Comparison of ENCODE assay signal across 12 cellular contexts in the genomic region with DNA sequence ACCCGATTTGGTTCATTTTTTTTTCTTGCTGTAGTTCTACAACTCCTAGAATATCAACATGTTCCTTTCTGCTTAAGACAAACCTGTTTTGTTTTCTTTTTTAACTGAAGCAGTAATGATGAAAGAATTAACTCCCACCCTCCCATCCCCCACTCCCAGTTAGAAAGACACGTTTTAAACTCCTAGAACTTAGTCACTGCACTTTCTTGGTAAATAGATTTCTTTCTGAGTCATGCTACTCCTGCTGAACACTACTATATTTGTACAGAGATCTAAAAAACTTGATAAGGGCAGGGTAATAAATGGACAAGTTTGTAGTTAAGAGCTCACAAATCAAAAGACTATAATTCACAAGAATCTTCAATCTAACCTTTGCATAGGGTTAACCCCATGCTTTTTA.
DNase-seq lines count a peak whose midpoint lies in the region; ATAC-seq, FAIRE-seq and TF ChIP-seq lines count a peak whose summit lies in the region.
"Had no signal": no experiment of that assay in that cellular context is flagged by ENCODE, and none has a peak within 500 bp of the region (broad histone marks: within the 10 kb centered on the region; RNA-seq: fewer than 3 reads in every experiment).

No MANE protein-coding gene starts in this region.

- H3K4me2 ChIP-seq in A549 = peak overlapping the region; percentile 30

- H3K9me3 ChIP-seq in A549 (no peaks in the 10 kb centered on the region), HEK293 (ENCODE audit: control insufficient read depth, insufficient read depth, low read depth, low read length) (no peaks in the 10 kb centered on the region), WERI-Rb-1 (ENCODE audit: severe bottlenecking) (no peaks in the 10 kb centered on the region)

- CTCF ChIA-PET in A549 (lab: Yijun Ruan, JAX) = interaction anchor here (0.5 to 1.5 kb wide), 2 partner anchors 26 to 282 kb away, joined by 3 read pairs; no protein-coding TSS in a partner anchor
- CTCF ChIA-PET in HEK293 (lab: Yijun Ruan, JAX) = interaction anchor here (0.6 to 0.8 kb wide), 2 partner anchors 11 to 94 kb away, joined by 3 read pairs; no protein-coding TSS in a partner anchor
- CTCF ChIA-PET in WTC11 (lab: Charles Lee) = no interaction called here

- no peaks in the 10 kb centered on the region for H3K36me3 ChIP-seq in HEK293 (ENCODE audit: control insufficient read depth in 2 of 2, insufficient read depth in 1 of 2, low read length in 2 of 2)
- H3K36me3 ChIP-seq in WERI-Rb-1 = no peaks in the 10 kb centered on the region

- H3K27ac ChIP-seq in A549 = no peak overlapping the region
- H3K27ac ChIP-seq in HEK293 (ENCODE audit: extremely low read depth, low read depth, low read length) = no peak overlapping the region
- H3K27ac ChIP-seq in VCaP = peak overlapping the region; percentile 33; the same call in 1 of the 2 replicates
- no peak overlapping the region for H3K27ac ChIP-seq in WERI-Rb-1

- TF ChIP-seq EP300 in A549 (IDR thresholded peaks at IDR 0.05) = no peak

- no peak for TF ChIP-seq RAD21 in A549 (conservative IDR thresholded peaks at IDR 0.05 in 1 of 2, IDR thresholded peaks at IDR 0.05 in 1 of 2)

- H3K4me3 ChIP-seq in A549 = no peak overlapping the region
- no peak overlapping the region for H3K4me3 ChIP-seq in HEK293 (ENCODE audit: low read depth, low read length)
- no peak overlapping the region for H3K4me3 ChIP-seq in WERI-Rb-1 (ENCODE audit: low read depth, low read length)

- WGBS in A549 (ENCODE audit: missing lambda C conversion rate) = 4% methylated on average over 2 of the region's 2 CpGs

- peaks cover 48% of the 10 kb centered on the region for H3K4me1 Mint-ChIP-seq in WTC11
- H3K4me1 Mint-ChIP-seq: B cell had no signal

- POLR2A ChIA-PET in A549 (lab: Yijun Ruan, JAX) = no interaction called here
- POLR2A ChIA-PET in HEK293 (lab: Yijun Ruan, JAX) = no interaction called here
- POLR2A ChIA-PET in WTC11 (lab: Charles Lee) = no interaction called here

- no peak overlapping the region for H3K27ac Mint-ChIP-seq in WTC11
- H3K27ac Mint-ChIP-seq: B cell had no signal

- H3K36me3 Mint-ChIP-seq in WTC11 = no peaks in the 10 kb centered on the region

- no peak for TF ChIP-seq POLR2A in A549 (IDR thresholded peaks at IDR 0.05; ENCODE audit: low read length)

- H3K27me3 Mint-ChIP-seq in WTC11 (ENCODE audit: low read depth) = no peaks in the 10 kb centered on the region; the same call in 1 of the 2 replicates

- FAIRE-seq in A549 (lab: Jason Lieb, UNC) = no peak

- H3K4me3 Mint-ChIP-seq in WTC11 = no peak overlapping the region
- H3K4me3 Mint-ChIP-seq: B cell had no signal

- ATAC-seq in A549 = peak; percentile 55 to 68; a peak in 3 of 6 replicates
- ATAC-seq in WTC11 = no peak

- H3K4me1 ChIP-seq in A549 = peaks cover 12% of the 10 kb centered on the region; the same call in 2 of the 3 replicates
- H3K4me1 ChIP-seq in HEK293 (ENCODE audit: control insufficient read depth, insufficient read depth, low read length) = peaks cover 14% of the 10 kb centered on the region; the same call in 1 of the 2 replicates

- DNase-seq in A549 (ENCODE audit: low read depth in 1 of 2, low spot score in 1 of 2) (peak in 1 of 2 experiments; percentile 23), kidney tubule cell (ENCODE audit: low spot score) (peak; percentile 58), WERI-Rb-1 (no peak), NCI-H2171 (lab: John Stamatoyannopoulos, UW) (no peak), WTC11 (ENCODE audit: low spot score) (no peak), NCI-H146 treated with DMSO at 0.1 percent for 48 hours (lab: John Stamatoyannopoulos, UW; ENCODE audit: unreplicated experiment) (no peak)
- DNase-seq: activated CD8-positive, alpha-beta memory T cell treated with anti-CD3 and anti-CD28 coated beads for 24 hours; effector memory CD4-positive, alpha-beta T cell; stimulated activated CD4-positive, alpha-beta T cell treated with anti-CD3 and anti-CD28 coated beads, Interleukin-12 subunit alpha, Interleukin-12 subunit beta, amount 100 ng/mL, for 4 hours had no signal

- no peaks in the 10 kb centered on the region for H3K9me3 Mint-ChIP-seq in WTC11

- H3K27me3 ChIP-seq in WERI-Rb-1 (ENCODE audit: insufficient read depth, low read depth, severe bottlenecking) = no peaks in the 10 kb centered on the region

- no peak for TF ChIP-seq CTCF in A549 (IDR thresholded peaks at IDR 0.05)
- TF ChIP-seq CTCF in HEK293 (tag by site-specific recombination; IDR thresholded peaks at IDR 0.05) = no peak
- TF ChIP-seq CTCF in VCaP (conservative IDR thresholded peaks at IDR 0.05) = no peak
- TF ChIP-seq CTCF in WERI-Rb-1 (IDR thresholded peaks at IDR 0.05; ENCODE audit: low read depth, low read length) = no peak
- TF ChIP-seq CTCF in WTC11 (IDR thresholded peaks at IDR 0.05) = no peak

TF ChIP-seq in A549, 52 proteins besides CTCF, POLR2A, EP300 and RAD21:
- TF ChIP-seq GATA3 (IDR thresholded peaks at IDR 0.05; ENCODE audit: borderline replicate concordance) (peak; percentile 49), JUNB (IDR thresholded peaks at IDR 0.05) (peak; percentile 36; the same call in 1 of the 2 replicates), NFE2L2 (conservative IDR thresholded peaks at IDR 0.05; ENCODE audit: low read length) (no peak), FOSL2 (IDR thresholded peaks at IDR 0.05) (peak; percentile 26; the same call in 1 of the 2 replicates), FOSL2 (CRISPR knock-in tag; IDR thresholded peaks at IDR 0.05) (0 out of 2 replicates have a peak, but pooled peaks have one; percentile 25)

TF ChIP-seq in HEK293, 187 proteins besides CTCF, POLR2A, EP300 and RAD21 (continues in another document):
- TF ChIP-seq PATZ1 (tag by site-specific recombination; IDR thresholded peaks at IDR 0.05) (no peak), OSR2 (tag by site-specific recombination; IDR thresholded peaks at IDR 0.05) (peak; percentile 51)

TF ChIP-seq in WTC11, 78 proteins besides CTCF, POLR2A, EP300 and RAD21:
- TF ChIP-seq, protein P1, sequence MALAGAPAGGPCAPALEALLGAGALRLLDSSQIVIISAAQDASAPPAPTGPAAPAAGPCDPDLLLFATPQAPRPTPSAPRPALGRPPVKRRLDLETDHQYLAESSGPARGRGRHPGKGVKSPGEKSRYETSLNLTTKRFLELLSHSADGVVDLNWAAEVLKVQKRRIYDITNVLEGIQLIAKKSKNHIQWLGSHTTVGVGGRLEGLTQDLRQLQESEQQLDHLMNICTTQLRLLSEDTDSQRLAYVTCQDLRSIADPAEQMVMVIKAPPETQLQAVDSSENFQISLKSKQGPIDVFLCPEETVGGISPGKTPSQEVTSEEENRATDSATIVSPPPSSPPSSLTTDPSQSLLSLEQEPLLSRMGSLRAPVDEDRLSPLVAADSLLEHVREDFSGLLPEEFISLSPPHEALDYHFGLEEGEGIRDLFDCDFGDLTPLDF (CRISPR knock-in tag; IDR thresholded peaks at IDR 0.05) = no peak
- TF ChIP-seq RORB (CRISPR knock-in tag; IDR thresholded peaks at IDR 0.05) (no peak), MXD4 (CRISPR knock-in tag; IDR thresholded peaks at IDR 0.05; ENCODE audit: borderline replicate concordance) (no peak), ZNF396 (CRISPR knock-in tag; IDR thresholded peaks at IDR 0.05; ENCODE audit: borderline replicate concordance) (no peak), ETV6 (CRISPR knock-in tag; IDR thresholded peaks at IDR 0.05) (no peak), SP1 (CRISPR knock-in tag; conservative IDR thresholded peaks at IDR 0.05) (no peak), ZNF232 (CRISPR knock-in tag; IDR thresholded peaks at IDR 0.05) (no peak), OVOL2 (CRISPR knock-in tag; IDR thresholded peaks at IDR 0.05; ENCODE audit: borderline replicate concordance) (no peak), NFATC4 (CRISPR knock-in tag; IDR thresholded peaks at IDR 0.05) (no peak), PRRX2 (CRISPR knock-in tag; IDR thresholded peaks at IDR 0.05) (no peak), ESRRA (CRISPR knock-in tag; IDR thresholded peaks at IDR 0.05; ENCODE audit: borderline replicate concordance) (no peak), NR2C2 (CRISPR knock-in tag; IDR thresholded peaks at IDR 0.05) (no peak), ATF2 (CRISPR knock-in tag; IDR thresholded peaks at IDR 0.05; ENCODE audit: borderline replicate concordance, low read depth) (no peak), USF1 (CRISPR knock-in tag; IDR thresholded peaks at IDR 0.05) (no peak), ZMAT4 (CRISPR knock-in tag; IDR thresholded peaks at IDR 0.05) (no peak)
- TF ChIP-seq, protein P2, sequence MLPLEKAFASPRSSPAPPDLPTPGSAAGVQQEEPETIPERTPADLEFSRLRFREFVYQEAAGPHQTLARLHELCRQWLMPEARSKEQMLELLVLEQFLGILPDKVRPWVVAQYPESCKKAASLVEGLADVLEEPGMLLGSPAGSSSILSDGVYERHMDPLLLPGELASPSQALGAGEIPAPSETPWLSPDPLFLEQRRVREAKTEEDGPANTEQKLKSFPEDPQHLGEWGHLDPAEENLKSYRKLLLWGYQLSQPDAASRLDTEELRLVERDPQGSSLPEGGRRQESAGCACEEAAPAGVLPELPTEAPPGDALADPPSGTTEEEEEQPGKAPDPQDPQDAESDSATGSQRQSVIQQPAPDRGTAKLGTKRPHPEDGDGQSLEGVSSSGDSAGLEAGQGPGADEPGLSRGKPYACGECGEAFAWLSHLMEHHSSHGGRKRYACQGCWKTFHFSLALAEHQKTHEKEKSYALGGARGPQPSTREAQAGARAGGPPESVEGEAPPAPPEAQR (CRISPR knock-in tag; IDR thresholded peaks at IDR 0.05) = no peak
